In the genomic region with DNA sequence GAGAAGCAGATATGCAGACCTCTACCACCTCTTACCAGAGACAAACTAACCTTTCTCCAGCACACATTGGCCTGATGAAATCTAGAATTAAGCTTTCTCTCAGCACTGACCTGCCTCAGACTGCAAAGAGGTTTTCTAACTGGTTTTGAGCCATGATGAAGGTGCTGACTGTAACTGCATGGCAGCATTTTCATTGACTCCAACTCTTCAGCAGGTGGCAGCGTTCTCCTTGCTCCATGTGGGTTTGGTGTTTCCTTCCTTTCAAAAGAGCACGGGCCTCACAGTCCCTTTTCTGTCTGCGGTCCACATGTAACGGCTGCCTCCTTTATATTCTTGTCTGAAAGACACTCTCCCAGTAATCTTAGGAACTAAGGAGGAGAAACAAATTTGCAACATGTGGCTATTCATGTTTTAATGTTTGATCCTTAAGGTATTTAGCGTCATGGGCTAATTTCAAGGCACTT, we compare ENCODE assay signal across 8 cellular contexts. TPM values are rescaled to one million over a fixed set of nuclear protein-coding genes. Genes with fewer than 3 reads are reported as not detected.
DNase-seq lines count a peak whose midpoint lies in the region; ATAC-seq and TF ChIP-seq lines count a peak whose summit lies in the region.

No MANE protein-coding gene starts in this region.

- DNase-seq in ELR (ENCODE audit: low read depth) (peak; percentile 73), SK-N-DZ (ENCODE audit: low spot score) (peak; percentile 78), adipocyte (ENCODE audit: low read depth) (peak; percentile 79), left ventricle myocardium superior (peak; percentile 55), gastrocnemius medialis (peak; percentile 60 to 67)
- peak; percentile 92 for DNase-seq in Jurkat, Clone E6-1 (ENCODE audit: low read depth, low spot score)

- in situ Hi-C loops in gastrocnemius medialis (cut with MboI; ENCODE audit: low sequenced_read_pairs in 4 of 4) = loop anchor here (5.0 to 25.0 kb wide), 7 partner anchors 262 to 704 kb away; no protein-coding TSS in a partner anchor

- H3K9me3 ChIP-seq in adipocyte (ENCODE audit: control insufficient read depth, low read length) = no peaks in the 10 kb centered on the region
- H3K9me3 ChIP-seq in gastrocnemius medialis = no peaks in the 10 kb centered on the region

- H3K27ac ChIP-seq in gastrocnemius medialis = peak overlapping the region in 2 of 4 donors; percentile 27

- intact Hi-C loops in left ventricle myocardium superior (cut with micrococcal nuclease) = loop anchor here (5.0 kb wide), 2 partner anchors 262 to 702 kb away; no protein-coding TSS in a partner anchor
- intact Hi-C loops in gastrocnemius medialis (cut with DNase I; ENCODE audit: low total_unique reads) = loop anchor here (1.0 kb wide), 1 partner anchor 703 kb away; no protein-coding TSS in a partner anchor

- H3K27me3 ChIP-seq in adipocyte (replicated peaks; ENCODE audit: control insufficient read depth, insufficient read depth, low read length) = no peaks in the 10 kb centered on the region
- no peaks in the 10 kb centered on the region for H3K27me3 ChIP-seq in gastrocnemius medialis

- no peak overlapping the region for H3K4me3 ChIP-seq in Jurkat, Clone E6-1 (ENCODE audit: low read length)
- H3K4me3 ChIP-seq in adipocyte (ENCODE audit: low read length) (no peak overlapping the region), gastrocnemius medialis (no peak overlapping the region)

- TF ChIP-seq CTCF in gastrocnemius medialis (IDR thresholded peaks at IDR 0.05 in 4 of 5, conservative IDR thresholded peaks at IDR 0.05 in 1 of 5) = peak; percentile 49 to 84 (median 66)

- H3K36me3 ChIP-seq in adipocyte (ENCODE audit: control insufficient read depth, insufficient read depth, low read length, severe bottlenecking) (no peaks in the 10 kb centered on the region), gastrocnemius medialis (no peaks in the 10 kb centered on the region)

- ATAC-seq in left ventricle myocardium superior = peak; percentile 97
- ATAC-seq in gastrocnemius medialis = peak; percentile 98 to 100
- no peak for ATAC-seq in HG03354 (IDR thresholded peaks at IDR 0.05; ENCODE audit: poor library complexity, severe bottlenecking, unreplicated experiment)
- no peak for ATAC-seq in HG03571 (IDR thresholded peaks at IDR 0.05; ENCODE audit: unreplicated experiment)

- no peak overlapping the region for H3K9ac ChIP-seq in adipocyte (ENCODE audit: low read length)

- H3K4me1 ChIP-seq in adipocyte (ENCODE audit: control insufficient read depth, insufficient read depth, low read length) (no peaks in the 10 kb centered on the region), gastrocnemius medialis (peaks cover 0 to 3% of the 10 kb centered on the region in 2 donors)

- TF ChIP-seq POLR2A in gastrocnemius medialis (IDR thresholded peaks at IDR 0.05) = no peak

RNA-seq across cellular contexts. Expression of a gene that starts 12.6 kb away (rescaled TPM):
- 4.2 TPM for polyA plus RNA-seq in Jurkat, Clone E6-1 (2012; ENCODE audit: insufficient read depth, insufficient read length)
- polyA plus RNA-seq in SK-N-DZ (2014; cell fraction: cytosol; rRNA removed) = 0.44 and 0.56 TPM in 2 replicates
- 0.05 and 0.07 TPM in 2 replicates for polyA plus RNA-seq in SK-N-DZ (2014; cell fraction: nucleus; rRNA removed)
- total RNA-seq in left ventricle myocardium superior = 0.47 TPM
- total RNA-seq in gastrocnemius medialis = under 1 TPM; 0.10 to 0.39 (median 0.22) TPM

RNA-seq across cellular contexts. Expression of a gene that starts 12.7 kb away (rescaled TPM):
- 48.2 TPM for polyA plus RNA-seq in Jurkat, Clone E6-1 (2012; ENCODE audit: insufficient read depth, insufficient read length)
- 20.4 and 36.8 TPM in 2 replicates for polyA plus RNA-seq in SK-N-DZ (2014; cell fraction: cytosol; rRNA removed)
- 17.3 and 24.9 TPM in 2 replicates for polyA plus RNA-seq in SK-N-DZ (2014; cell fraction: nucleus; rRNA removed)
- total RNA-seq in left ventricle myocardium superior (58.6 TPM), gastrocnemius medialis (10 to 100 TPM; 32.2 to 54.5 (median 41.5) TPM)

RNA-seq across cellular contexts. Expression of a gene that starts 32.7 kb away (rescaled TPM):
- polyA plus RNA-seq in Jurkat, Clone E6-1 (2012; ENCODE audit: insufficient read depth, insufficient read length) = 30.2 TPM
- 59.3 and 60.5 TPM in 2 replicates for polyA plus RNA-seq in SK-N-DZ (2014; cell fraction: cytosol; rRNA removed)
- 29.2 and 32.8 TPM in 2 replicates for polyA plus RNA-seq in SK-N-DZ (2014; cell fraction: nucleus; rRNA removed)
- total RNA-seq in left ventricle myocardium superior (98.4 TPM), gastrocnemius medialis (10 to 100 TPM; 32.0 to 65.4 (median 51.0) TPM)

Comparison
In these comparisons a context has a peak if more than half of its experiments do, and no peak if none do; other contexts are left out.
1. ATAC-seq: peak in left ventricle myocardium superior (single experiment) and gastrocnemius medialis (2 of 2); none in HG03354 (single experiment) and HG03571 (single experiment).
2. Peak in every context shown above with its lines, with median percentiles within 50 percentile points of each other: DNase-seq.